Comparison of ENCODE assay signal across 1 cellular context in the genomic region with DNA sequence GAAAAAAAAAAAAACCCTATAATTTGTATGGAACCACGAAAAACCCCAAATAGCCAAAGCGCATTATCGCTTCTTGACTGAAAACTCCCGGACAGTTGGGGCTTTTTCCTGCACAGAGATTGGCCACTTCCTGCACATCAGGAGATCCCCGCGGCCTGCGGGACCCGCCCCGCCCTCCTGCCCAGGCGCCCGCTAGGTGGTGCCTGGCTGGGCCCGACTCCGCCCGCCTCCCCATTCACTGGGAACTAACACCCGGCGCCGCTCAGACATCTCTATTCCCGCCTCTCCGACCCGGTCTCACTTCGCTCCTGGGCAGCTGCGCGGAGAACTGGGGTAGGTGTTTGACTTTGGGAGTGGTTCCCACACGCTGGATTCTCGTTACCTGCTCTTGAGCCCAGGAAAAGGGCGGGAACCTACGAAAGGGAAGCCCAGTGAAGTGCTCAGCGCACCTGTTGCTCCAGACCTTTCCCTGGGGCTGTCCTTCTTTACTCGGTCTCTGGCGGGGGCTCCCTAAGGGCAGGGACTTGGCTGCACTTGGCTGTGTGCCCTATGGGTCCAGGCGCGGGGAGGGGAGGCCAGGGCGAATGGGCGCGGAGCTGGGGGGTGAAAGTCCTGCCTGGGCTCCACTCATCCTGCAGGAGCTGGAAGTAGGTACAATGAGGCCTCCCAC.
A peak's percentile ranks its signal among the peaks of the same experiment; 100 is the strongest.
TF ChIP-seq lines count a peak whose summit lies in the region.

A gene with protein sequence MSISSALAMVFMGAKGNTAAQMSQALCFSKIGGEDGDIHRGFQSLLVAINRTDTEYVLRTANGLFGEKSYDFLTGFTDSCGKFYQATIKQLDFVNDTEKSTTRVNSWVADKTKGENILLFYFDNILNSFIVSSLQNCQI (plus strand): TSS at position 234 of the 670 bp plus-strand sequence. CDS start 4,155 bp downstream, outside the sequence.

TF ChIP-seq in GM12878, 131 proteins besides CTCF, POLR2A, EP300 and RAD21 (continued from another document):
- TF ChIP-seq CREB1 (IDR thresholded peaks at IDR 0.05; ENCODE audit: low read depth) (peak; percentile 29; the same call in 1 of the 2 replicates), TARDBP (IDR thresholded peaks at IDR 0.05; ENCODE audit: borderline replicate concordance) (no peak), ETV6 (conservative IDR thresholded peaks at IDR 0.05 in 1 of 2, IDR thresholded peaks at IDR 0.05 in 1 of 2; ENCODE audit: borderline replicate concordance in 1 of 2, low read depth in 1 of 2) (peak in 1 of 2 experiments; percentile 32; a peak in 1 of 4 replicates), NFIC (IDR thresholded peaks at IDR 0.05; ENCODE audit: low read depth, low read length) (peak; percentile 27; the same call in 1 of the 2 replicates), FOS (IDR thresholded peaks at IDR 0.05; ENCODE audit: borderline replicate concordance, extremely low read depth, insufficient read length) (no peak), GATAD2B (conservative IDR thresholded peaks at IDR 0.05; ENCODE audit: low read depth) (peak; percentile 63), JUND (IDR thresholded peaks at IDR 0.05; ENCODE audit: low read depth, low read length) (no peak), MEF2A (IDR thresholded peaks at IDR 0.05; ENCODE audit: insufficient read depth, low read depth, low read length) (peak; percentile 50), CHD2 (IDR thresholded peaks at IDR 0.05; ENCODE audit: borderline replicate concordance, low read depth, low read length) (no peak), NFXL1 (IDR thresholded peaks at IDR 0.05; ENCODE audit: borderline replicate concordance) (no peak), DPF2 (IDR thresholded peaks at IDR 0.05) (peak; percentile 35; the same call in 1 of the 2 replicates), HDAC2 (IDR thresholded peaks at IDR 0.05) (no peak), BRCA1 (IDR thresholded peaks at IDR 0.05; ENCODE audit: low read depth, low read length) (no peak), ZZZ3 (IDR thresholded peaks at IDR 0.05; ENCODE audit: control insufficient read depth, insufficient read length, low read depth) (no peak), SP1 (IDR thresholded peaks at IDR 0.05; ENCODE audit: low read depth, low read length) (no peak), CREM (IDR thresholded peaks at IDR 0.05; ENCODE audit: low read depth) (no peak), NBN (IDR thresholded peaks at IDR 0.05) (peak; percentile 58; the same call in 1 of the 2 replicates), BCL11A (IDR thresholded peaks at IDR 0.05; ENCODE audit: low read depth, low read length) (0 out of 2 replicates have a peak, but pooled peaks have one; percentile 45), SRF (IDR thresholded peaks at IDR 0.05; ENCODE audit: low read depth in 2 of 2, low read length in 2 of 2) (no peak), CBX3 (IDR thresholded peaks at IDR 0.05; ENCODE audit: borderline replicate concordance, low read depth) (no peak), JUNB (IDR thresholded peaks at IDR 0.05) (no peak), PAX5 (IDR thresholded peaks at IDR 0.05; ENCODE audit: borderline replicate concordance, low read depth, low read length) (0 out of 2 replicates have a peak, but pooled peaks have one; percentile 53), TBL1XR1 (IDR thresholded peaks at IDR 0.05; ENCODE audit: low read depth, low read length) (0 out of 2 replicates have a peak, but pooled peaks have one; percentile 25), NR2C1 (IDR thresholded peaks at IDR 0.05) (no peak), IKZF2 (IDR thresholded peaks at IDR 0.05) (peak; percentile 85 to 88), LARP7 (IDR thresholded peaks at IDR 0.05) (no peak)
- TF ChIP-seq, protein P1, sequence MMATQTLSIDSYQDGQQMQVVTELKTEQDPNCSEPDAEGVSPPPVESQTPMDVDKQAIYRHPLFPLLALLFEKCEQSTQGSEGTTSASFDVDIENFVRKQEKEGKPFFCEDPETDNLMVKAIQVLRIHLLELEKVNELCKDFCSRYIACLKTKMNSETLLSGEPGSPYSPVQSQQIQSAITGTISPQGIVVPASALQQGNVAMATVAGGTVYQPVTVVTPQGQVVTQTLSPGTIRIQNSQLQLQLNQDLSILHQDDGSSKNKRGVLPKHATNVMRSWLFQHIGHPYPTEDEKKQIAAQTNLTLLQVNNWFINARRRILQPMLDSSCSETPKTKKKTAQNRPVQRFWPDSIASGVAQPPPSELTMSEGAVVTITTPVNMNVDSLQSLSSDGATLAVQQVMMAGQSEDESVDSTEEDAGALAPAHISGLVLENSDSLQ (IDR thresholded peaks at IDR 0.05): peak; percentile 35; the same call in 1 of the 2 replicates
- TF ChIP-seq, protein P2, sequence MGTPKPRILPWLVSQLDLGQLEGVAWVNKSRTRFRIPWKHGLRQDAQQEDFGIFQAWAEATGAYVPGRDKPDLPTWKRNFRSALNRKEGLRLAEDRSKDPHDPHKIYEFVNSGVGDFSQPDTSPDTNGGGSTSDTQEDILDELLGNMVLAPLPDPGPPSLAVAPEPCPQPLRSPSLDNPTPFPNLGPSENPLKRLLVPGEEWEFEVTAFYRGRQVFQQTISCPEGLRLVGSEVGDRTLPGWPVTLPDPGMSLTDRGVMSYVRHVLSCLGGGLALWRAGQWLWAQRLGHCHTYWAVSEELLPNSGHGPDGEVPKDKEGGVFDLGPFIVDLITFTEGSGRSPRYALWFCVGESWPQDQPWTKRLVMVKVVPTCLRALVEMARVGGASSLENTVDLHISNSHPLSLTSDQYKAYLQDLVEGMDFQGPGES (IDR thresholded peaks at IDR 0.05): no peak
- TF ChIP-seq, protein P3, sequence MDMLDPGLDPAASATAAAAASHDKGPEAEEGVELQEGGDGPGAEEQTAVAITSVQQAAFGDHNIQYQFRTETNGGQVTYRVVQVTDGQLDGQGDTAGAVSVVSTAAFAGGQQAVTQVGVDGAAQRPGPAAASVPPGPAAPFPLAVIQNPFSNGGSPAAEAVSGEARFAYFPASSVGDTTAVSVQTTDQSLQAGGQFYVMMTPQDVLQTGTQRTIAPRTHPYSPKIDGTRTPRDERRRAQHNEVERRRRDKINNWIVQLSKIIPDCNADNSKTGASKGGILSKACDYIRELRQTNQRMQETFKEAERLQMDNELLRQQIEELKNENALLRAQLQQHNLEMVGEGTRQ (IDR thresholded peaks at IDR 0.05; ENCODE audit: borderline replicate concordance, low read depth, low read length): no peak
- TF ChIP-seq, protein P4, sequence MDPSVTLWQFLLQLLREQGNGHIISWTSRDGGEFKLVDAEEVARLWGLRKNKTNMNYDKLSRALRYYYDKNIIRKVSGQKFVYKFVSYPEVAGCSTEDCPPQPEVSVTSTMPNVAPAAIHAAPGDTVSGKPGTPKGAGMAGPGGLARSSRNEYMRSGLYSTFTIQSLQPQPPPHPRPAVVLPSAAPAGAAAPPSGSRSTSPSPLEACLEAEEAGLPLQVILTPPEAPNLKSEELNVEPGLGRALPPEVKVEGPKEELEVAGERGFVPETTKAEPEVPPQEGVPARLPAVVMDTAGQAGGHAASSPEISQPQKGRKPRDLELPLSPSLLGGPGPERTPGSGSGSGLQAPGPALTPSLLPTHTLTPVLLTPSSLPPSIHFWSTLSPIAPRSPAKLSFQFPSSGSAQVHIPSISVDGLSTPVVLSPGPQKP (IDR thresholded peaks at IDR 0.05; ENCODE audit: low read depth, low read length): no peak
- TF ChIP-seq, protein P5, sequence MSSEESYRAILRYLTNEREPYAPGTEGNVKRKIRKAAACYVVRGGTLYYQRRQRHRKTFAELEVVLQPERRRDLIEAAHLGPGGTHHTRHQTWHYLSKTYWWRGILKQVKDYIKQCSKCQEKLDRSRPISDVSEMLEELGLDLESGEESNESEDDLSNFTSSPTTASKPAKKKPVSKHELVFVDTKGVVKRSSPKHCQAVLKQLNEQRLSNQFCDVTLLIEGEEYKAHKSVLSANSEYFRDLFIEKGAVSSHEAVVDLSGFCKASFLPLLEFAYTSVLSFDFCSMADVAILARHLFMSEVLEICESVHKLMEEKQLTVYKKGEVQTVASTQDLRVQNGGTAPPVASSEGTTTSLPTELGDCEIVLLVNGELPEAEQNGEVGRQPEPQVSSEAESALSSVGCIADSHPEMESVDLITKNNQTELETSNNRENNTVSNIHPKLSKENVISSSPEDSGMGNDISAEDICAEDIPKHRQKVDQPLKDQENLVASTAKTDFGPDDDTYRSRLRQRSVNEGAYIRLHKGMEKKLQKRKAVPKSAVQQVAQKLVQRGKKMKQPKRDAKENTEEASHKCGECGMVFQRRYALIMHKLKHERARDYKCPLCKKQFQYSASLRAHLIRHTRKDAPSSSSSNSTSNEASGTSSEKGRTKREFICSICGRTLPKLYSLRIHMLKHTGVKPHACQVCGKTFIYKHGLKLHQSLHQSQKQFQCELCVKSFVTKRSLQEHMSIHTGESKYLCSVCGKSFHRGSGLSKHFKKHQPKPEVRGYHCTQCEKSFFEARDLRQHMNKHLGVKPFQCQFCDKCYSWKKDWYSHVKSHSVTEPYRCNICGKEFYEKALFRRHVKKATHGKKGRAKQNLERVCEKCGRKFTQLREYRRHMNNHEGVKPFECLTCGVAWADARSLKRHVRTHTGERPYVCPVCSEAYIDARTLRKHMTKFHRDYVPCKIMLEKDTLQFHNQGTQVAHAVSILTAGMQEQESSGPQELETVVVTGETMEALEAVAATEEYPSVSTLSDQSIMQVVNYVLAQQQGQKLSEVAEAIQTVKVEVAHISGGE (CRISPR knock-in tag; IDR thresholded peaks at IDR 0.05): no peak
- TF ChIP-seq, protein P6, sequence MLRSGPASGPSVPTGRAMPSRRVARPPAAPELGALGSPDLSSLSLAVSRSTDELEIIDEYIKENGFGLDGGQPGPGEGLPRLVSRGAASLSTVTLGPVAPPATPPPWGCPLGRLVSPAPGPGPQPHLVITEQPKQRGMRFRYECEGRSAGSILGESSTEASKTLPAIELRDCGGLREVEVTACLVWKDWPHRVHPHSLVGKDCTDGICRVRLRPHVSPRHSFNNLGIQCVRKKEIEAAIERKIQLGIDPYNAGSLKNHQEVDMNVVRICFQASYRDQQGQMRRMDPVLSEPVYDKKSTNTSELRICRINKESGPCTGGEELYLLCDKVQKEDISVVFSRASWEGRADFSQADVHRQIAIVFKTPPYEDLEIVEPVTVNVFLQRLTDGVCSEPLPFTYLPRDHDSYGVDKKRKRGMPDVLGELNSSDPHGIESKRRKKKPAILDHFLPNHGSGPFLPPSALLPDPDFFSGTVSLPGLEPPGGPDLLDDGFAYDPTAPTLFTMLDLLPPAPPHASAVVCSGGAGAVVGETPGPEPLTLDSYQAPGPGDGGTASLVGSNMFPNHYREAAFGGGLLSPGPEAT (IDR thresholded peaks at IDR 0.05; ENCODE audit: low read depth): peak; percentile 94
- TF ChIP-seq, protein P7, sequence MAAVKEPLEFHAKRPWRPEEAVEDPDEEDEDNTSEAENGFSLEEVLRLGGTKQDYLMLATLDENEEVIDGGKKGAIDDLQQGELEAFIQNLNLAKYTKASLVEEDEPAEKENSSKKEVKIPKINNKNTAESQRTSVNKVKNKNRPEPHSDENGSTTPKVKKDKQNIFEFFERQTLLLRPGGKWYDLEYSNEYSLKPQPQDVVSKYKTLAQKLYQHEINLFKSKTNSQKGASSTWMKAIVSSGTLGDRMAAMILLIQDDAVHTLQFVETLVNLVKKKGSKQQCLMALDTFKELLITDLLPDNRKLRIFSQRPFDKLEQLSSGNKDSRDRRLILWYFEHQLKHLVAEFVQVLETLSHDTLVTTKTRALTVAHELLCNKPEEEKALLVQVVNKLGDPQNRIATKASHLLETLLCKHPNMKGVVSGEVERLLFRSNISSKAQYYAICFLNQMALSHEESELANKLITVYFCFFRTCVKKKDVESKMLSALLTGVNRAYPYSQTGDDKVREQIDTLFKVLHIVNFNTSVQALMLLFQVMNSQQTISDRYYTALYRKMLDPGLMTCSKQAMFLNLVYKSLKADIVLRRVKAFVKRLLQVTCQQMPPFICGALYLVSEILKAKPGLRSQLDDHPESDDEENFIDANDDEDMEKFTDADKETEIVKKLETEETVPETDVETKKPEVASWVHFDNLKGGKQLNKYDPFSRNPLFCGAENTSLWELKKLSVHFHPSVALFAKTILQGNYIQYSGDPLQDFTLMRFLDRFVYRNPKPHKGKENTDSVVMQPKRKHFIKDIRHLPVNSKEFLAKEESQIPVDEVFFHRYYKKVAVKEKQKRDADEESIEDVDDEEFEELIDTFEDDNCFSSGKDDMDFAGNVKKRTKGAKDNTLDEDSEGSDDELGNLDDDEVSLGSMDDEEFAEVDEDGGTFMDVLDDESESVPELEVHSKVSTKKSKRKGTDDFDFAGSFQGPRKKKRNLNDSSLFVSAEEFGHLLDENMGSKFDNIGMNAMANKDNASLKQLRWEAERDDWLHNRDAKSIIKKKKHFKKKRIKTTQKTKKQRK (IDR thresholded peaks at IDR 0.05; ENCODE audit: low read depth, low read length): no peak
- TF ChIP-seq, protein P8, sequence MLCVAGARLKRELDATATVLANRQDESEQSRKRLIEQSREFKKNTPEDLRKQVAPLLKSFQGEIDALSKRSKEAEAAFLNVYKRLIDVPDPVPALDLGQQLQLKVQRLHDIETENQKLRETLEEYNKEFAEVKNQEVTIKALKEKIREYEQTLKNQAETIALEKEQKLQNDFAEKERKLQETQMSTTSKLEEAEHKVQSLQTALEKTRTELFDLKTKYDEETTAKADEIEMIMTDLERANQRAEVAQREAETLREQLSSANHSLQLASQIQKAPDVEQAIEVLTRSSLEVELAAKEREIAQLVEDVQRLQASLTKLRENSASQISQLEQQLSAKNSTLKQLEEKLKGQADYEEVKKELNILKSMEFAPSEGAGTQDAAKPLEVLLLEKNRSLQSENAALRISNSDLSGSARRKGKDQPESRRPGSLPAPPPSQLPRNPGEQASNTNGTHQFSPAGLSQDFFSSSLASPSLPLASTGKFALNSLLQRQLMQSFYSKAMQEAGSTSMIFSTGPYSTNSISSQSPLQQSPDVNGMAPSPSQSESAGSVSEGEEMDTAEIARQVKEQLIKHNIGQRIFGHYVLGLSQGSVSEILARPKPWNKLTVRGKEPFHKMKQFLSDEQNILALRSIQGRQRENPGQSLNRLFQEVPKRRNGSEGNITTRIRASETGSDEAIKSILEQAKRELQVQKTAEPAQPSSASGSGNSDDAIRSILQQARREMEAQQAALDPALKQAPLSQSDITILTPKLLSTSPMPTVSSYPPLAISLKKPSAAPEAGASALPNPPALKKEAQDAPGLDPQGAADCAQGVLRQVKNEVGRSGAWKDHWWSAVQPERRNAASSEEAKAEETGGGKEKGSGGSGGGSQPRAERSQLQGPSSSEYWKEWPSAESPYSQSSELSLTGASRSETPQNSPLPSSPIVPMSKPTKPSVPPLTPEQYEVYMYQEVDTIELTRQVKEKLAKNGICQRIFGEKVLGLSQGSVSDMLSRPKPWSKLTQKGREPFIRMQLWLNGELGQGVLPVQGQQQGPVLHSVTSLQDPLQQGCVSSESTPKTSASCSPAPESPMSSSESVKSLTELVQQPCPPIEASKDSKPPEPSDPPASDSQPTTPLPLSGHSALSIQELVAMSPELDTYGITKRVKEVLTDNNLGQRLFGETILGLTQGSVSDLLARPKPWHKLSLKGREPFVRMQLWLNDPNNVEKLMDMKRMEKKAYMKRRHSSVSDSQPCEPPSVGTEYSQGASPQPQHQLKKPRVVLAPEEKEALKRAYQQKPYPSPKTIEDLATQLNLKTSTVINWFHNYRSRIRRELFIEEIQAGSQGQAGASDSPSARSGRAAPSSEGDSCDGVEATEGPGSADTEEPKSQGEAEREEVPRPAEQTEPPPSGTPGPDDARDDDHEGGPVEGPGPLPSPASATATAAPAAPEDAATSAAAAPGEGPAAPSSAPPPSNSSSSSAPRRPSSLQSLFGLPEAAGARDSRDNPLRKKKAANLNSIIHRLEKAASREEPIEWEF (IDR thresholded peaks at IDR 0.05; ENCODE audit: insufficient replicate concordance, low read depth, low read length): no peak
TF ChIP-seq in GM12878: peak in this region for 33.
